Comparison of ENCODE assay signal across 15 cellular contexts in genomic region chr18:44807766-44808165, GRCh38.
A peak's percentile ranks its signal among the peaks of the same experiment; 100 is the strongest.
DNase-seq lines count a peak whose midpoint lies in the region; ATAC-seq, FAIRE-seq and TF ChIP-seq lines count a peak whose summit lies in the region.
"Had no signal": no experiment of that assay in that cellular context is flagged by ENCODE, and none has a peak within 500 bp of the region (broad histone marks: within the 10 kb centered on the region; RNA-seq: fewer than 3 reads in every experiment).

No MANE protein-coding gene starts in this region.

- FAIRE-seq in GM18507 (lab: Jason Lieb, UNC): peak; percentile 24
- no peak for FAIRE-seq in small intestine (lab: Jason Lieb, UNC)

- H3K4me3 ChIP-seq in hepatocyte: no peak overlapping the region
- H3K4me3 ChIP-seq in small intestine (ENCODE audit: low read depth in 1 of 2, low read length in 2 of 2): no peak overlapping the region
- no peak overlapping the region for H3K4me3 ChIP-seq in testis
- H3K4me3 ChIP-seq in aorta (ENCODE audit: low read length in 2 of 2): no peak overlapping the region
- H3K4me3 ChIP-seq in GM23248: no peak overlapping the region

- no peak for TF ChIP-seq POLR2A in testis (IDR thresholded peaks at IDR 0.05)

- in situ Hi-C loops in GM23248 (cut with MboI): no loop called here

- no peaks in the 10 kb centered on the region for H3F3A ChIP-seq in GM23248 (ENCODE audit: insufficient read depth)

- intact Hi-C loops in testis (cut with DNase I; ENCODE audit: low total_unique reads): no loop called here
- intact Hi-C loops in aorta (cut with DNase I): no loop called here

- no peaks in the 10 kb centered on the region for H3K36me3 ChIP-seq in hepatocyte (replicated peaks; ENCODE audit: insufficient read depth, low read depth)
- H3K36me3 ChIP-seq in small intestine (ENCODE audit: control insufficient read depth in 2 of 2, insufficient read depth in 2 of 2, low read length in 2 of 2): no peaks in the 10 kb centered on the region
- H3K36me3 ChIP-seq in testis (ENCODE audit: low read depth, missing control alignments): no peaks in the 10 kb centered on the region
- H3K36me3 ChIP-seq in aorta (ENCODE audit: control insufficient read depth in 1 of 2, insufficient read depth in 2 of 2, low read length in 1 of 2): no peaks in the 10 kb centered on the region
- H3K36me3 ChIP-seq in GM23248 (ENCODE audit: low read depth): no peaks in the 10 kb centered on the region

- 25% methylated on average over 2 of the region's 2 CpGs for WGBS in hepatocyte (ENCODE audit: low lambda C conversion rate, missing lambda C conversion rate)
- WGBS in small intestine, 3 donors: 20 to 48% (median 28%) methylated on average over 2 of the region's 2 CpGs
- WGBS in testis, 2 donors: 50 to 64% methylated on average over 2 of the region's 2 CpGs
- 85 to 92% methylated on average over 2 of the region's 2 CpGs for WGBS in aorta, 2 donors
- WGBS in GM23248 (ENCODE audit: low coverage in 1 of 2, low lambda C conversion rate in 2 of 2, missing lambda C conversion rate in 2 of 2), 2 experiments: 72 to 81% methylated on average over 2 of the region's 2 CpGs

- no peaks in the 10 kb centered on the region for H4K20me1 ChIP-seq in hepatocyte (ENCODE audit: insufficient read depth, poor library complexity, severe bottlenecking)
- H4K20me1 ChIP-seq in GM23248 (ENCODE audit: insufficient read depth): no peaks in the 10 kb centered on the region

- H3K27ac ChIP-seq in hepatocyte (peak overlapping the region; percentile 68), small intestine (ENCODE audit: low read depth in 1 of 2, low read length in 1 of 2) (no peak overlapping the region), testis (no peak overlapping the region), aorta (ENCODE audit: low read depth in 1 of 2, low read length in 2 of 2) (no peak overlapping the region), GM23248 (no peak overlapping the region)

- no peaks in the 10 kb centered on the region for H3K9me2 ChIP-seq in hepatocyte (replicated peaks; ENCODE audit: insufficient read depth)
- no peaks in the 10 kb centered on the region for H3K9me2 ChIP-seq in GM23248 (ENCODE audit: insufficient read depth)

- H3K79me2 ChIP-seq in hepatocyte: peaks cover 33% of the 10 kb centered on the region
- no peaks in the 10 kb centered on the region for H3K79me2 ChIP-seq in GM23248 (ENCODE audit: insufficient read depth)

- H2AFZ ChIP-seq in hepatocyte (no peak overlapping the region), GM23248 (no peak overlapping the region)

- TF ChIP-seq CTCF in hepatocyte (IDR thresholded peaks at IDR 0.05; ENCODE audit: poor library complexity) (no peak), testis (IDR thresholded peaks at IDR 0.05) (no peak)

- H3K9me3 ChIP-seq in hepatocyte (ENCODE audit: low read depth) (no peaks in the 10 kb centered on the region), small intestine (ENCODE audit: control insufficient read depth, low read depth) (no peaks in the 10 kb centered on the region), testis (no peaks in the 10 kb centered on the region), aorta (ENCODE audit: control insufficient read depth, low read length) (no peaks in the 10 kb centered on the region), GM23248 (ENCODE audit: low read depth) (no peaks in the 10 kb centered on the region)

- H3K9ac ChIP-seq in GM23248: no peak overlapping the region

- H3K4me1 ChIP-seq in hepatocyte (ENCODE audit: insufficient read depth): peaks cover 52% of the 10 kb centered on the region
- peaks cover 0 to 6% of the 10 kb centered on the region in 2 donors for H3K4me1 ChIP-seq in small intestine (ENCODE audit: control insufficient read depth in 2 of 2, insufficient read depth in 1 of 2, low read depth in 1 of 2, low read length in 1 of 2)
- H3K4me1 ChIP-seq in testis: peaks cover 16% of the 10 kb centered on the region
- H3K4me1 ChIP-seq in aorta (ENCODE audit: control insufficient read depth in 1 of 2, insufficient read depth in 2 of 2, low read length in 2 of 2): peaks cover 4 to 5% of the 10 kb centered on the region in 2 donors
- peaks cover 12% of the 10 kb centered on the region for H3K4me1 ChIP-seq in GM23248 (ENCODE audit: insufficient read depth)

- H3K27me3 ChIP-seq in hepatocyte (no peaks in the 10 kb centered on the region), small intestine (ENCODE audit: control insufficient read depth in 2 of 2, insufficient read depth in 2 of 2, low read length in 2 of 2) (no peaks in the 10 kb centered on the region), testis (no peaks in the 10 kb centered on the region), aorta (ENCODE audit: control insufficient read depth in 1 of 2, insufficient read depth in 2 of 2, low read length in 1 of 2) (no peaks in the 10 kb centered on the region), GM23248 (replicated peaks; ENCODE audit: insufficient read depth) (no peaks in the 10 kb centered on the region)

- DNase-seq in GM18507 (ENCODE audit: extremely low spot score, insufficient read length, low read depth): no peak
- peak; percentile 41 for DNase-seq in hepatocyte (ENCODE audit: low spot score)
- peak; percentile 48 for DNase-seq in mucosa of gallbladder (ENCODE audit: low spot score)
- DNase-seq in small intestine: peak; percentile 68
- no peak for DNase-seq in testis
- DNase-seq in aorta: no peak
- DNase-seq in GM23248: no peak
- DNase-seq: CD4-positive, alpha-beta T cell; GF-D8; HCEC 1CT; NCI-H1436; NCI-H2029 treated with DMSO at 0.1 percent for 48 hours; NCI-H526; RPMI8226 had no signal

- ATAC-seq in aorta (ENCODE audit: low FRiP score) (no peak), HG02852 (IDR thresholded peaks at IDR 0.05; ENCODE audit: unreplicated experiment) (no peak)

- H3K4me2 ChIP-seq in hepatocyte (no peak overlapping the region), GM23248 (ENCODE audit: unreplicated experiment) (no peak overlapping the region)

Comparison
In these comparisons a context has a peak if more than half of its experiments do, and no peak if none do; other contexts are left out.
1. DNase-seq: peak in hepatocyte (single experiment), mucosa of gallbladder (single experiment) and small intestine (single experiment); none in GM18507 (single experiment), testis (single experiment), aorta (0 of 2) and GM23248 (single experiment).